Comparison of ENCODE assay signal across 1 cellular context in the genomic region with DNA sequence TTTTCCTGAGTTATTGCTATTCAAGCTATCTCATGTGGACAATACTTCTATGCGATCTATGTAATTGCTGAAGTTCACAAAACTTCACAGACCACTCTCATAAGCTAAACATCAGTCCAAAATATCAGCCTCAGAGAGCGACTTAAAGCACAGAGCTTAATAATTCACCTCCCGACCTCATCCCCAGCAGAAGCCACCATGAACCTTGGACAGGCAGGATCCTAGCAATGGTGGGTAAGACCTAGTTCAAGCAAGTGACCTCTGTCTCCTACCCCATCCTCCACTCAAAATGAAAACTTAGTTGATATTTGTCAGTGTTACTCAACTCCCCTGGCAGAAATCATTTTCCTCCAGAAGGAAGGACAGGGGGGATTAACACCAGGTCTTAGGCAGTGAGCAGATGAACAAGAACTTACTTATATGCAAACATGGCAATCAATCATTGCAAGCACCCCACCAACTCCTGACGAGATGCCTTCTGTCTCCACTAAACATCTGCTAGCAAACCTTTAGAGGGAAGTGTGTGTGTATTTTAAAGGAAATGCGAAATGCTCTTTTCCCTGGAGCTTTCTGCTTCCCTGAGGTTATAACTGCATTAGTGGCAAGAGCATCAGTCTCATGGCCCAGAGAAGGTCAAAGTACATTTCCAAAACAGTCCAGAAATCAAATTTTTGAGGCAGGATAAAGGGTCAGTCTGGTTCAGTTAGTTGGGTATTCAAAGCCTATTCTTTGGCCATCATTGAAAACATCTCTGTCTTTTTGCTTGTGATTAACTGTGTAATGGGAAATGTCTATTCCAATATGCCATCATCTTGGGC.
TF ChIP-seq lines count a peak whose summit lies in the region.

No MANE protein-coding gene starts in this region.

TF ChIP-seq in HepG2, 621 proteins besides CTCF, POLR2A, EP300 and RAD21 (continued from another document):
- TF ChIP-seq, protein P1, sequence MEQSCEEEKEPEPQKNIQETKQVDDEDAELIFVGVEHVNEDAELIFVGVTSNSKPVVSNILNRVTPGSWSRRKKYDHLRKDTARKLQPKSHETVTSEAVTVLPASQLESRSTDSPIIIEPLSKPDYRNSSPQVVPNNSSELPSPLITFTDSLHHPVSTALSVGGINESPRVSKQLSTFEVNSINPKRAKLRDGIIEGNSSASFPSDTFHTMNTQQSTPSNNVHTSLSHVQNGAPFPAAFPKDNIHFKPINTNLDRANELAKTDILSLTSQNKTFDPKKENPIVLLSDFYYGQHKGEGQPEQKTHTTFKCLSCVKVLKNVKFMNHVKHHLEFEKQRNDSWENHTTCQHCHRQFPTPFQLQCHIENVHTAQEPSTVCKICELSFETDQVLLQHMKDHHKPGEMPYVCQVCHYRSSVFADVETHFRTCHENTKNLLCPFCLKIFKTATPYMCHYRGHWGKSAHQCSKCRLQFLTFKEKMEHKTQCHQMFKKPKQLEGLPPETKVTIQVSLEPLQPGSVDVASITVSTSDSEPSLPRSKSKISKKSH (CRISPR knock-in tag; IDR thresholded peaks at IDR 0.05; ENCODE audit: borderline replicate concordance), result no peak
- TF ChIP-seq ZBTB8A (CRISPR knock-in tag; IDR thresholded peaks at IDR 0.05; ENCODE audit: borderline replicate concordance, low read depth), result 0 out of 2 replicates have a peak, but pooled peaks have one; percentile 18
- TF ChIP-seq, protein P2, sequence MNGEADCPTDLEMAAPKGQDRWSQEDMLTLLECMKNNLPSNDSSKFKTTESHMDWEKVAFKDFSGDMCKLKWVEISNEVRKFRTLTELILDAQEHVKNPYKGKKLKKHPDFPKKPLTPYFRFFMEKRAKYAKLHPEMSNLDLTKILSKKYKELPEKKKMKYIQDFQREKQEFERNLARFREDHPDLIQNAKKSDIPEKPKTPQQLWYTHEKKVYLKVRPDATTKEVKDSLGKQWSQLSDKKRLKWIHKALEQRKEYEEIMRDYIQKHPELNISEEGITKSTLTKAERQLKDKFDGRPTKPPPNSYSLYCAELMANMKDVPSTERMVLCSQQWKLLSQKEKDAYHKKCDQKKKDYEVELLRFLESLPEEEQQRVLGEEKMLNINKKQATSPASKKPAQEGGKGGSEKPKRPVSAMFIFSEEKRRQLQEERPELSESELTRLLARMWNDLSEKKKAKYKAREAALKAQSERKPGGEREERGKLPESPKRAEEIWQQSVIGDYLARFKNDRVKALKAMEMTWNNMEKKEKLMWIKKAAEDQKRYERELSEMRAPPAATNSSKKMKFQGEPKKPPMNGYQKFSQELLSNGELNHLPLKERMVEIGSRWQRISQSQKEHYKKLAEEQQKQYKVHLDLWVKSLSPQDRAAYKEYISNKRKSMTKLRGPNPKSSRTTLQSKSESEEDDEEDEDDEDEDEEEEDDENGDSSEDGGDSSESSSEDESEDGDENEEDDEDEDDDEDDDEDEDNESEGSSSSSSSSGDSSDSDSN (CRISPR knock-in tag; IDR thresholded peaks at IDR 0.05), result no peak; the same call in 1 of the 2 replicates
- peak; percentile 42; the same call in 1 of the 2 replicates for TF ChIP-seq ZSCAN25 (CRISPR knock-in tag; IDR thresholded peaks at IDR 0.05)
- TF ChIP-seq SSRP1 (CRISPR knock-in tag; IDR thresholded peaks at IDR 0.05), result no peak
- TF ChIP-seq AKNA (CRISPR knock-in tag; IDR thresholded peaks at IDR 0.05; ENCODE audit: borderline replicate concordance), result no peak
- no peak for TF ChIP-seq ZNF784 (CRISPR knock-in tag; IDR thresholded peaks at IDR 0.05; ENCODE audit: borderline replicate concordance)
- no peak for TF ChIP-seq SMARCC2 (IDR thresholded peaks at IDR 0.05)
- TF ChIP-seq FOSL2 (CRISPR knock-in tag; IDR thresholded peaks at IDR 0.05), result peak; percentile 57; the same call in 1 of the 2 replicates
- TF ChIP-seq ZEB1 (IDR thresholded peaks at IDR 0.05; ENCODE audit: insufficient replicate concordance, low read depth), result no peak
- TF ChIP-seq MYPOP (CRISPR knock-in tag; IDR thresholded peaks at IDR 0.05), result no peak
- no peak for TF ChIP-seq ZSCAN20 (CRISPR knock-in tag; IDR thresholded peaks at IDR 0.05; ENCODE audit: borderline replicate concordance)
- TF ChIP-seq ZFP36 (IDR thresholded peaks at IDR 0.05; ENCODE audit: borderline replicate concordance, low read depth, low read length, partially characterized antibody), result no peak
- TF ChIP-seq ZSCAN9 (CRISPR knock-in tag; IDR thresholded peaks at IDR 0.05; ENCODE audit: borderline replicate concordance), result peak; percentile 34; the same call in 1 of the 2 replicates
- TF ChIP-seq ZMAT5 (CRISPR knock-in tag; IDR thresholded peaks at IDR 0.05; ENCODE audit: borderline replicate concordance, low read depth), result no peak
- no peak for TF ChIP-seq ZNF510 (CRISPR knock-in tag; IDR thresholded peaks at IDR 0.05; ENCODE audit: low read depth)
- TF ChIP-seq MED8 (CRISPR knock-in tag; IDR thresholded peaks at IDR 0.05; ENCODE audit: insufficient replicate concordance), result no peak
- TF ChIP-seq ZFP90 (CRISPR knock-in tag; IDR thresholded peaks at IDR 0.05; ENCODE audit: borderline replicate concordance), result no peak
- TF ChIP-seq, protein P3, sequence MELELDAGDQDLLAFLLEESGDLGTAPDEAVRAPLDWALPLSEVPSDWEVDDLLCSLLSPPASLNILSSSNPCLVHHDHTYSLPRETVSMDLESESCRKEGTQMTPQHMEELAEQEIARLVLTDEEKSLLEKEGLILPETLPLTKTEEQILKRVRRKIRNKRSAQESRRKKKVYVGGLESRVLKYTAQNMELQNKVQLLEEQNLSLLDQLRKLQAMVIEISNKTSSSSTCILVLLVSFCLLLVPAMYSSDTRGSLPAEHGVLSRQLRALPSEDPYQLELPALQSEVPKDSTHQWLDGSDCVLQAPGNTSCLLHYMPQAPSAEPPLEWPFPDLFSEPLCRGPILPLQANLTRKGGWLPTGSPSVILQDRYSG (CRISPR knock-in tag; IDR thresholded peaks at IDR 0.05), result no peak
- no peak; the same call in 1 of the 2 replicates for TF ChIP-seq ZNF605 (CRISPR knock-in tag; IDR thresholded peaks at IDR 0.05)
- no peak for TF ChIP-seq ZNF180 (CRISPR knock-in tag; IDR thresholded peaks at IDR 0.05; ENCODE audit: borderline replicate concordance, low read depth)
- TF ChIP-seq, protein P4, sequence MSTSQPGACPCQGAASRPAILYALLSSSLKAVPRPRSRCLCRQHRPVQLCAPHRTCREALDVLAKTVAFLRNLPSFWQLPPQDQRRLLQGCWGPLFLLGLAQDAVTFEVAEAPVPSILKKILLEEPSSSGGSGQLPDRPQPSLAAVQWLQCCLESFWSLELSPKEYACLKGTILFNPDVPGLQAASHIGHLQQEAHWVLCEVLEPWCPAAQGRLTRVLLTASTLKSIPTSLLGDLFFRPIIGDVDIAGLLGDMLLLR (CRISPR knock-in tag; IDR thresholded peaks at IDR 0.05), result no peak
- peak; percentile 41; the same call in 1 of the 2 replicates for TF ChIP-seq KAT8 (CRISPR knock-in tag; IDR thresholded peaks at IDR 0.05)
- TF ChIP-seq NFKB2 (CRISPR knock-in tag; IDR thresholded peaks at IDR 0.05; ENCODE audit: borderline replicate concordance), result no peak
- peak; percentile 76 for TF ChIP-seq ARNTL (CRISPR knock-in tag; IDR thresholded peaks at IDR 0.05)
- no peak for TF ChIP-seq LCORL (IDR thresholded peaks at IDR 0.05)
- peak; percentile 81 for TF ChIP-seq LCORL (CRISPR knock-in tag; IDR thresholded peaks at IDR 0.05)
- TF ChIP-seq TOPORS (CRISPR knock-in tag; IDR thresholded peaks at IDR 0.05), result no peak
- TF ChIP-seq ZNF558 (CRISPR knock-in tag; IDR thresholded peaks at IDR 0.05; ENCODE audit: borderline replicate concordance), result no peak
- no peak for TF ChIP-seq YEATS4 (CRISPR knock-in tag; IDR thresholded peaks at IDR 0.05; ENCODE audit: borderline replicate concordance)
- TF ChIP-seq ONECUT2 (CRISPR knock-in tag; IDR thresholded peaks at IDR 0.05), result no peak; the same call in none of the 2 replicates
- TF ChIP-seq BRD4 (CRISPR knock-in tag; IDR thresholded peaks at IDR 0.05), result peak; percentile 76; the same call in 1 of the 2 replicates
- no peak for TF ChIP-seq ATM (IDR thresholded peaks at IDR 0.05; ENCODE audit: borderline replicate concordance)
- no peak for TF ChIP-seq RBAK (CRISPR knock-in tag; IDR thresholded peaks at IDR 0.05)
- TF ChIP-seq, protein P5, sequence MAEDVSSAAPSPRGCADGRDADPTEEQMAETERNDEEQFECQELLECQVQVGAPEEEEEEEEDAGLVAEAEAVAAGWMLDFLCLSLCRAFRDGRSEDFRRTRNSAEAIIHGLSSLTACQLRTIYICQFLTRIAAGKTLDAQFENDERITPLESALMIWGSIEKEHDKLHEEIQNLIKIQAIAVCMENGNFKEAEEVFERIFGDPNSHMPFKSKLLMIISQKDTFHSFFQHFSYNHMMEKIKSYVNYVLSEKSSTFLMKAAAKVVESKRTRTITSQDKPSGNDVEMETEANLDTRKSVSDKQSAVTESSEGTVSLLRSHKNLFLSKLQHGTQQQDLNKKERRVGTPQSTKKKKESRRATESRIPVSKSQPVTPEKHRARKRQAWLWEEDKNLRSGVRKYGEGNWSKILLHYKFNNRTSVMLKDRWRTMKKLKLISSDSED (CRISPR knock-in tag; IDR thresholded peaks at IDR 0.05), result no peak
- TF ChIP-seq MAFG (CRISPR knock-in tag; IDR thresholded peaks at IDR 0.05), result no peak
- no peak for TF ChIP-seq ZNF549 (CRISPR knock-in tag; IDR thresholded peaks at IDR 0.05)
- peak; percentile 63; the same call in 1 of the 2 replicates for TF ChIP-seq SOX5 (CRISPR knock-in tag; IDR thresholded peaks at IDR 0.05; ENCODE audit: borderline replicate concordance)
- no peak for TF ChIP-seq RELA (CRISPR knock-in tag; IDR thresholded peaks at IDR 0.05)
- no peak for TF ChIP-seq CHCHD3 (CRISPR knock-in tag; IDR thresholded peaks at IDR 0.05)
- TF ChIP-seq SMARCE1 (IDR thresholded peaks at IDR 0.05; ENCODE audit: borderline replicate concordance), result no peak
- TF ChIP-seq ZNF589 (CRISPR knock-in tag; conservative IDR thresholded peaks at IDR 0.05), result 0 out of 2 replicates have a peak, but pooled peaks have one; percentile 41
- TF ChIP-seq, protein P6, sequence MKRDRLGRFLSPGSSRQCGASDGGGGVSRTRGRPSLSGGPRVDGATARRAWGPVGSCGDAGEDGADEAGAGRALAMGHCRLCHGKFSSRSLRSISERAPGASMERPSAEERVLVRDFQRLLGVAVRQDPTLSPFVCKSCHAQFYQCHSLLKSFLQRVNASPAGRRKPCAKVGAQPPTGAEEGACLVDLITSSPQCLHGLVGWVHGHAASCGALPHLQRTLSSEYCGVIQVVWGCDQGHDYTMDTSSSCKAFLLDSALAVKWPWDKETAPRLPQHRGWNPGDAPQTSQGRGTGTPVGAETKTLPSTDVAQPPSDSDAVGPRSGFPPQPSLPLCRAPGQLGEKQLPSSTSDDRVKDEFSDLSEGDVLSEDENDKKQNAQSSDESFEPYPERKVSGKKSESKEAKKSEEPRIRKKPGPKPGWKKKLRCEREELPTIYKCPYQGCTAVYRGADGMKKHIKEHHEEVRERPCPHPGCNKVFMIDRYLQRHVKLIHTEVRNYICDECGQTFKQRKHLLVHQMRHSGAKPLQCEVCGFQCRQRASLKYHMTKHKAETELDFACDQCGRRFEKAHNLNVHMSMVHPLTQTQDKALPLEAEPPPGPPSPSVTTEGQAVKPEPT (CRISPR knock-in tag; IDR thresholded peaks at IDR 0.05; ENCODE audit: low read depth), result no peak
- TF ChIP-seq ZFP82 (CRISPR knock-in tag; IDR thresholded peaks at IDR 0.05; ENCODE audit: borderline replicate concordance), result no peak
- no peak for TF ChIP-seq ZMAT3 (CRISPR knock-in tag; conservative IDR thresholded peaks at IDR 0.05)
- TF ChIP-seq THAP11 (CRISPR knock-in tag; IDR thresholded peaks at IDR 0.05), result peak; percentile 64
- TF ChIP-seq SATB2 (CRISPR knock-in tag; IDR thresholded peaks at IDR 0.05), result no peak
- TF ChIP-seq KLF12 (CRISPR knock-in tag; IDR thresholded peaks at IDR 0.05; ENCODE audit: borderline replicate concordance), result no peak
